Comparison of ENCODE assay signal across 2 cellular contexts in genomic region chr11:70176940-70177689, GRCh38.
TF ChIP-seq lines count a peak whose summit lies in the region.

No MANE protein-coding gene starts in this region.

TF ChIP-seq in HCT116, 20 proteins besides CTCF, POLR2A, EP300 and RAD21 (continued from another document):
- TF ChIP-seq, protein P1, sequence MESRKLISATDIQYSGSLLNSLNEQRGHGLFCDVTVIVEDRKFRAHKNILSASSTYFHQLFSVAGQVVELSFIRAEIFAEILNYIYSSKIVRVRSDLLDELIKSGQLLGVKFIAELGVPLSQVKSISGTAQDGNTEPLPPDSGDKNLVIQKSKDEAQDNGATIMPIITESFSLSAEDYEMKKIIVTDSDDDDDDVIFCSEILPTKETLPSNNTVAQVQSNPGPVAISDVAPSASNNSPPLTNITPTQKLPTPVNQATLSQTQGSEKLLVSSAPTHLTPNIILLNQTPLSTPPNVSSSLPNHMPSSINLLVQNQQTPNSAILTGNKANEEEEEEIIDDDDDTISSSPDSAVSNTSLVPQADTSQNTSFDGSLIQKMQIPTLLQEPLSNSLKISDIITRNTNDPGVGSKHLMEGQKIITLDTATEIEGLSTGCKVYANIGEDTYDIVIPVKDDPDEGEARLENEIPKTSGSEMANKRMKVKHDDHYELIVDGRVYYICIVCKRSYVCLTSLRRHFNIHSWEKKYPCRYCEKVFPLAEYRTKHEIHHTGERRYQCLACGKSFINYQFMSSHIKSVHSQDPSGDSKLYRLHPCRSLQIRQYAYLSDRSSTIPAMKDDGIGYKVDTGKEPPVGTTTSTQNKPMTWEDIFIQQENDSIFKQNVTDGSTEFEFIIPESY (IDR thresholded peaks at IDR 0.05; ENCODE audit: extremely low read depth, insufficient replicate concordance, low read length) = no peak
- no peak for TF ChIP-seq MAX (IDR thresholded peaks at IDR 0.05)
- TF ChIP-seq EZH2 (IDR thresholded peaks at IDR 0.05) = no peak
TF ChIP-seq in HCT116: peak in this region for 1.

TF ChIP-seq in WTC11, 78 proteins besides CTCF, POLR2A, EP300 and RAD21 (continued from another document):
- TF ChIP-seq GRHL2 (CRISPR knock-in tag; IDR thresholded peaks at IDR 0.05; ENCODE audit: insufficient replicate concordance, severe bottlenecking) = no peak
TF ChIP-seq in WTC11: peak in this region for 1.
